In genomic region chr6:135642912-135643311, GRCh38 we compare ENCODE assay signal across 27 cellular contexts.
"Had no signal": no experiment of that assay in that cellular context is flagged by ENCODE, and none has a peak within 500 bp of the region (broad histone marks: within the 10 kb centered on the region; RNA-seq: fewer than 3 reads in every experiment).

No MANE protein-coding gene starts in this region.

- H3K27me3 ChIP-seq: esophagus muscularis mucosa, foreskin keratinocyte, gastroesophageal sphincter, heart left ventricle, hepatocyte, ovary, spleen, suprapubic skin, transverse colon, upper lobe of right lung, vagina had no signal

- H3K4me3 Mint-ChIP-seq: dendritic cell treated with granulocyte-macrophage colony-stimulating factor and Interleukin-4, amounts not matched to agents 40 ng/mL and 50 ng/mL, for 4 days; endodermal cell; memory B cell; natural killer cell; stimulated activated memory B cell treated with anti-CD40 and anti-IgM and Interleukin-4, amounts not matched to agents 10 μg/mL and 1 μg/mL and 100 μg/mL, for 72 hours had no signal

- H3K4me1 Mint-ChIP-seq: endodermal cell, memory B cell had no signal

- H3K4me3 ChIP-seq: esophagus muscularis mucosa, gastroesophageal sphincter, heart left ventricle, hepatocyte, lung, ovary, psoas muscle, skin epidermis, spleen, suprapubic skin, transverse colon, upper lobe of right lung, vagina had no signal

- H3K4me2 ChIP-seq: hepatocyte had no signal

- ATAC-seq: foreskin keratinocyte; gastroesophageal sphincter; heart left ventricle; left lobe of liver; natural killer cell; psoas muscle; right cardiac atrium; stimulated activated memory B cell treated with anti-CD40 and anti-IgM and Interleukin-4, amounts not matched to agents 10 μg/mL and 1 μg/mL and 100 μg/mL, for 72 hours; stimulated activated naive CD8-positive, alpha-beta T cell treated with anti-CD3 and anti-CD28 coated beads, Interleukin-15, Interleukin-2, amounts not matched to agents 100 U/mL and 50 U/mL, for 24 hours; upper lobe of right lung had no signal

- H3K4me1 ChIP-seq: esophagus muscularis mucosa, foreskin keratinocyte, gastroesophageal sphincter, heart left ventricle, psoas muscle, spleen, suprapubic skin, transverse colon, upper lobe of right lung, vagina had no signal

- H3K27ac ChIP-seq: esophagus muscularis mucosa, foreskin keratinocyte, gastroesophageal sphincter, heart left ventricle, hepatocyte, ovary, psoas muscle, skin epidermis, spleen, suprapubic skin, transverse colon, upper lobe of right lung, vagina had no signal

- H3K36me3 Mint-ChIP-seq: memory B cell, natural killer cell had no signal

- H3K79me2 ChIP-seq: hepatocyte had no signal

- H3K27ac Mint-ChIP-seq: dendritic cell treated with granulocyte-macrophage colony-stimulating factor and Interleukin-4, amounts not matched to agents 40 ng/mL and 50 ng/mL, for 4 days; endodermal cell; memory B cell; natural killer cell; stimulated activated memory B cell treated with anti-CD40 and anti-IgM and Interleukin-4, amounts not matched to agents 10 μg/mL and 1 μg/mL and 100 μg/mL, for 72 hours had no signal

- H3K9me3 Mint-ChIP-seq: dendritic cell treated with granulocyte-macrophage colony-stimulating factor and Interleukin-4, amounts not matched to agents 40 ng/mL and 50 ng/mL, for 4 days; endodermal cell; memory B cell; natural killer cell had no signal

- H3K27me3 Mint-ChIP-seq: dendritic cell treated with granulocyte-macrophage colony-stimulating factor and Interleukin-4, amounts not matched to agents 40 ng/mL and 50 ng/mL, for 4 days; stimulated activated memory B cell treated with anti-CD40 and anti-IgM and Interleukin-4, amounts not matched to agents 10 μg/mL and 1 μg/mL and 100 μg/mL, for 72 hours had no signal

- H3K9me3 ChIP-seq: esophagus muscularis mucosa, ovary, psoas muscle, suprapubic skin, transverse colon, upper lobe of right lung, vagina had no signal

- H2AFZ ChIP-seq: hepatocyte had no signal

- DNase-seq: effector CD8-positive, alpha-beta T cell; endodermal cell; foreskin keratinocyte; heart left ventricle; kidney; natural killer cell; occipital lobe; ovary; posterior cingulate gyrus; psoas muscle; right cardiac atrium; spleen; stimulated activated CD4-positive, alpha-beta T cell treated with anti-CD3 and anti-CD28 coated beads, Interleukin-4, amount 100 ng/mL, for 4 hours; stimulated activated naive CD8-positive, alpha-beta T cell treated with anti-CD3 and anti-CD28 coated beads, Interleukin-15, Interleukin-2, amounts not matched to agents 100 U/mL and 50 U/mL, for 24 hours; transverse colon; upper lobe of right lung had no signal

- H3K36me3 ChIP-seq: esophagus muscularis mucosa, gastroesophageal sphincter, heart left ventricle, ovary, spleen, suprapubic skin, transverse colon, upper lobe of right lung, vagina had no signal
